8 cellular contexts compared by ENCODE assay signal in the genomic region with DNA sequence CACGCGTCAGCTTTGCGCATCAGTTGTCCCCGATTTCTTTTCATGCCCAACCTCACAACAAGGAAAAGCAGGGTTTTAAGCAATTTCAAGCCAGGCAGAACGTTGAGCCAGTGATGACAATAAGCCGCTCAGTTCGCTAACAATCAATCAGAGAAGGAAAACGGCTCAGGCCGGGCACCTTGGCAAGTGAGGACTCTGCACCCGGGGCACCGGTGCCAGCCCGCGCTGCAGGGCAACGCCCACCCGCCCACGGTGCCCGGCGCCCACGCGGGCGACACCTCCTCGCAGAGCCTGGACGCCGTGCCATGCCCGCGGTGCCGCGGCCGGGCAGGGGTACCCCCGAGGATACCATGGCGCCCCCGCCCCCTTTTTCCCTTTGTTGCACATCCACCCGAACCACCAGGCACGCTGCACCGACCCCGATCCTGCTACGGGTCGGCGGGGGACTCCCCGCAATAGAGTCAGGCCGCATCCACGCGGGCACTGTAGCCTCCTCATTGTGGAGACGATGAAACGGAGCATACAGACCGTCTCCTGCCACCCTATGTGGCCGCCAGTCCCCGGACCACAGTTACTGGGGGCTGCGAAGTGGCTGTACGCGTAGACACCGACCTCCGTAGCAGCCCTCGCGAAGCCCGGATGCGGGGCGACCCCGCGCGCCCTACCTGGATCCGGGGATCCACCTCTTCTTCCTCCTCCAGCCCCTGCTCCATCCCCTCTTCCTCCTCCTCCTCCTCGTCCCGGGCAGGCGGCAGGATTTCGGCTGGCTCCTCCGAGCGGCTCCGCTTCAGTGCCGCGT. TPM values are rescaled to one million over a fixed set of nuclear protein-coding genes. Genes with fewer than 3 reads are reported as not detected.
DNase-seq lines count a peak whose midpoint lies in the region; ATAC-seq and TF ChIP-seq lines count a peak whose summit lies in the region.

No MANE protein-coding gene starts in this region.

- H3K9me3 Mint-ChIP-seq in activated CD4-positive, alpha-beta T cell treated with anti-CD3 and anti-CD28 coated beads, Interleukin-2, amount 10 ng/mL, durations not matched to agents 24 days and 14 days = no peaks in the 10 kb centered on the region
- no peaks in the 10 kb centered on the region for H3K9me3 Mint-ChIP-seq in mesothelial cell of epicardium

- peaks cover 18% of the 10 kb centered on the region for H3K4me1 ChIP-seq in ectodermal cell (ENCODE audit: control insufficient read depth, insufficient read depth, low read length)

- DNase-seq in AG09309 (ENCODE audit: low read depth) (no peak), HT1080 (ENCODE audit: low read depth) (peak; percentile 29), mesothelial cell of epicardium (ENCODE audit: low spot score in 2 of 2, unreplicated experiment in 2 of 2) (peak in 1 of 2 experiments; percentile 49), SK-N-DZ (ENCODE audit: low spot score) (no peak)
- peak; percentile 79 for DNase-seq in activated CD4-positive, alpha-beta T cell treated with anti-CD3 and anti-CD28 coated beads, Interleukin-2, amount 10 ng/mL, durations not matched to agents 24 days and 14 days
- DNase-seq in stimulated activated naive CD4-positive, alpha-beta T cell treated with Interleukin-2 at 50 U/mL for 16 hours (lab: John Stamatoyannopoulos, UW) = peak; percentile 50

- H3K27ac Mint-ChIP-seq in activated CD4-positive, alpha-beta T cell treated with anti-CD3 and anti-CD28 coated beads, Interleukin-2, amount 10 ng/mL, durations not matched to agents 24 days and 14 days = peak overlapping the region; percentile 82
- peak overlapping the region; percentile 92 for H3K27ac Mint-ChIP-seq in mesothelial cell of epicardium

- H3K4me3 ChIP-seq in AG09309 (ENCODE audit: control insufficient read depth, low read depth, low read length) (peak overlapping the region; percentile 98), ectodermal cell (ENCODE audit: insufficient read depth, low read depth, low read length) (peak overlapping the region; percentile 74)

- H3K27me3 Mint-ChIP-seq in activated CD4-positive, alpha-beta T cell treated with anti-CD3 and anti-CD28 coated beads, Interleukin-2, amount 10 ng/mL, durations not matched to agents 24 days and 14 days = peaks cover 2% of the 10 kb centered on the region
- no peaks in the 10 kb centered on the region for H3K27me3 Mint-ChIP-seq in mesothelial cell of epicardium (ENCODE audit: low read depth)

- peaks cover 51% of the 10 kb centered on the region for H3K4me1 Mint-ChIP-seq in activated CD4-positive, alpha-beta T cell treated with anti-CD3 and anti-CD28 coated beads, Interleukin-2, amount 10 ng/mL, durations not matched to agents 24 days and 14 days
- peaks cover 50% of the 10 kb centered on the region for H3K4me1 Mint-ChIP-seq in mesothelial cell of epicardium

- no peaks in the 10 kb centered on the region for H3K9me3 ChIP-seq in ectodermal cell (ENCODE audit: control insufficient read depth, low read length)

- H3K27me3 ChIP-seq in ectodermal cell (ENCODE audit: control insufficient read depth, insufficient read depth, low read length, poor library complexity, severe bottlenecking) = peaks cover 29% of the 10 kb centered on the region

- 0 to 1% methylated on average over 71 of the region's 71 CpGs for WGBS in ectodermal cell, 2 experiments

- no peak overlapping the region for H3K27ac ChIP-seq in ectodermal cell (ENCODE audit: insufficient read depth, low read depth, low read length, poor library complexity, severe bottlenecking)

- peak; percentile 24 for ATAC-seq in GM19397 (IDR thresholded peaks at IDR 0.05; ENCODE audit: unreplicated experiment)

- no peaks in the 10 kb centered on the region for H3K36me3 ChIP-seq in ectodermal cell (ENCODE audit: control insufficient read depth, insufficient read depth, low read length)

- peaks cover 29% of the 10 kb centered on the region for H3K36me3 Mint-ChIP-seq in activated CD4-positive, alpha-beta T cell treated with anti-CD3 and anti-CD28 coated beads, Interleukin-2, amount 10 ng/mL, durations not matched to agents 24 days and 14 days (ENCODE audit: low read depth)
- H3K36me3 Mint-ChIP-seq in mesothelial cell of epicardium = peaks cover 8% of the 10 kb centered on the region

- intact Hi-C loops in activated CD4-positive, alpha-beta T cell treated with anti-CD3 and anti-CD28 coated beads, Interleukin-2, amount 10 ng/mL, durations not matched to agents 24 days and 14 days (cut with micrococcal nuclease) = loop anchor here (1.0 kb wide), 6 partner anchors 22 to 225 kb away; no protein-coding TSS in a partner anchor

- TF ChIP-seq CTCF in AG09309 (IDR thresholded peaks at IDR 0.05; ENCODE audit: control insufficient read depth, insufficient read depth, low read depth, low read length, missing control alignments) (no peak), mesothelial cell of epicardium (IDR thresholded peaks at IDR 0.05; ENCODE audit: unreplicated experiment) (peak; percentile 1)

- peak overlapping the region; percentile 92 for H3K4me3 Mint-ChIP-seq in activated CD4-positive, alpha-beta T cell treated with anti-CD3 and anti-CD28 coated beads, Interleukin-2, amount 10 ng/mL, durations not matched to agents 24 days and 14 days
- peak overlapping the region; percentile 96 for H3K4me3 Mint-ChIP-seq in mesothelial cell of epicardium

RNA-seq across cellular contexts. Expression of gene SH3BP5, which starts 0.6 kb away (rescaled TPM):
- 23.2 and 28.8 TPM in 2 replicates for total RNA-seq in HT1080 (2014; rRNA removed; shearing (Covaris generic))
- 36.9 and 41.4 TPM in 2 replicates for polyA plus RNA-seq in HT1080 (2015; cell fraction: cytosol; rRNA removed)
- 27.2 and 36.5 TPM in 2 replicates for polyA plus RNA-seq in HT1080 (2015; cell fraction: nucleus; rRNA removed)
- total RNA-seq in activated CD4-positive, alpha-beta T cell treated with anti-CD3 and anti-CD28 coated beads, Interleukin-2, amount 10 ng/mL, durations not matched to agents 24 days and 14 days = 19.5 and 19.8 TPM in 2 replicates
- 15.5 TPM for polyA plus RNA-seq in ectodermal cell (2013, experiment 1 of 4)
- polyA plus RNA-seq in ectodermal cell (2013, experiment 2 of 4) = 16.2 TPM
- 10.4 TPM for polyA plus RNA-seq in ectodermal cell (2013, experiment 3 of 4)
- polyA plus RNA-seq in ectodermal cell (2013, experiment 4 of 4) = 14.6 TPM
- 78.7 to 88.6 TPM (median 80.5 TPM) in 3 replicates for total RNA-seq in mesothelial cell of epicardium
- polyA plus RNA-seq in SK-N-DZ (2014; cell fraction: cytosol; rRNA removed) = 82.0 and 87.3 TPM in 2 replicates
- polyA plus RNA-seq in SK-N-DZ (2014; cell fraction: nucleus; rRNA removed) = 54.8 and 69.2 TPM in 2 replicates

Comparison
In these comparisons a context has a peak if more than half of its experiments do, and no peak if none do; other contexts are left out.
1. DNase-seq: peak in HT1080 (single experiment), activated CD4-positive, alpha-beta T cell treated with anti-CD3 and anti-CD28 coated beads, Interleukin-2, amount 10 ng/mL, durations not matched to agents 24 days and 14 days (single experiment) and stimulated activated naive CD4-positive, alpha-beta T cell treated with Interleukin-2 at 50 U/mL for 16 hours (single experiment); none in AG09309 (single experiment) and SK-N-DZ (single experiment).